Comparison of ENCODE assay signal across 2 cellular contexts in genomic region chr10:96402417-96403305, GRCh38.
TF ChIP-seq lines count a peak whose summit lies in the region.

No MANE protein-coding gene starts in this region.

TF ChIP-seq in HepG2, 621 proteins besides CTCF, POLR2A, EP300 and RAD21:
- TF ChIP-seq HNRNPK (IDR thresholded peaks at IDR 0.05; ENCODE audit: low read depth, low read length, poor library complexity, severe bottlenecking): no peak
TF ChIP-seq in HepG2: peak in this region for 0.

TF ChIP-seq in K562, 482 proteins besides CTCF, POLR2A, EP300 and RAD21:
- TF ChIP-seq KAT7 (CRISPR knock-in tag; IDR thresholded peaks at IDR 0.05; ENCODE audit: borderline replicate concordance) (no peak), ZNF445 (CRISPR knock-in tag; IDR thresholded peaks at IDR 0.05; ENCODE audit: low read depth) (no peak), ZNF407 (IDR thresholded peaks at IDR 0.05; ENCODE audit: low read depth) (no peak), TEAD2 (tag; IDR thresholded peaks at IDR 0.05) (no peak), ARNT (IDR thresholded peaks at IDR 0.05) (no peak), NR2C1 (IDR thresholded peaks at IDR 0.05) (no peak), NR2C1 (tag; IDR thresholded peaks at IDR 0.05) (no peak), RBM39 (optimal IDR thresholded peaks at IDR 0.05; ENCODE audit: low read depth, low read length) (no peak)
TF ChIP-seq in K562: peak in this region for 0.
